27 cellular contexts compared by ENCODE assay signal in genomic region chr13:113603116-113603710, GRCh38. TPM values are rescaled to one million over a fixed set of nuclear protein-coding genes. Genes with fewer than 3 reads are reported as not detected.
"Had no signal": no experiment of that assay in that cellular context is flagged by ENCODE, and none has a peak within 500 bp of the region (broad histone marks: within the 10 kb centered on the region; RNA-seq: fewer than 3 reads in every experiment).

No MANE protein-coding gene starts in this region.

- H3K9me3 Mint-ChIP-seq: activated CD4-positive, alpha-beta T cell treated with anti-CD3 and anti-CD28 coated beads, Interleukin-2, amount 10 ng/mL, durations not matched to agents 7 days and 5 days; activated naive CD4-positive, alpha-beta T cell treated with anti-CD3 and anti-CD28 coated beads for 36 hours; stimulated activated memory B cell treated with anti-CD40 and anti-IgM and Interleukin-4, amounts not matched to agents 10 μg/mL and 1 μg/mL and 100 μg/mL, for 72 hours; T-helper 2 cell treated with Interferon-gamma antibody and Interleukin-4, amounts not matched to agents 5 μg/mL and 100 μg/mL, for 36 hours had no signal

- H3K36me3 ChIP-seq: uterus had no signal

- H3K27ac Mint-ChIP-seq: activated CD4-positive, alpha-beta T cell treated with anti-CD3 and anti-CD28 coated beads, Interleukin-2, amount 10 ng/mL, durations not matched to agents 7 days and 5 days; activated CD8-positive, alpha-beta T cell treated with anti-CD3 and anti-CD28 coated beads, Interleukin-2, amount 10 ng/mL, durations not matched to agents 7 days and 5 days; activated naive CD4-positive, alpha-beta T cell treated with anti-CD3 and anti-CD28 coated beads for 36 hours; activated naive CD8-positive, alpha-beta T cell treated with anti-CD3 and anti-CD28 coated beads, Interleukin-2, amount 10 ng/mL, durations not matched to agents 7 days and 5 days; stimulated activated memory B cell treated with anti-CD40 and anti-IgM and Interleukin-4, amounts not matched to agents 10 μg/mL and 1 μg/mL and 100 μg/mL, for 72 hours; T-helper 2 cell treated with Interferon-gamma antibody and Interleukin-4, amounts not matched to agents 5 μg/mL and 100 μg/mL, for 36 hours had no signal

- H3K27me3 Mint-ChIP-seq: activated CD4-positive, alpha-beta T cell treated with anti-CD3 and anti-CD28 coated beads, Interleukin-2, amount 10 ng/mL, durations not matched to agents 7 days and 5 days; activated naive CD8-positive, alpha-beta T cell treated with anti-CD3 and anti-CD28 coated beads, Interleukin-2, amount 10 ng/mL, durations not matched to agents 7 days and 5 days; stimulated activated memory B cell treated with anti-CD40 and anti-IgM and Interleukin-4, amounts not matched to agents 10 μg/mL and 1 μg/mL and 100 μg/mL, for 72 hours had no signal

- ATAC-seq: activated CD8-positive, alpha-beta T cell treated with anti-CD3 and anti-CD28 coated beads, Interleukin-2, amount 10 ng/mL, durations not matched to agents 7 days and 5 days; foreskin keratinocyte; left ventricle myocardium superior; mucosa of descending colon; sciatic nerve had no signal

- H3K27ac ChIP-seq: foreskin keratinocyte, testis, uterus, VCaP had no signal

- H3K9me3 ChIP-seq: mucosa of descending colon, testis, uterus had no signal

- H3K4me3 Mint-ChIP-seq: activated CD4-positive, alpha-beta T cell treated with anti-CD3 and anti-CD28 coated beads, Interleukin-2, amount 10 ng/mL, durations not matched to agents 7 days and 5 days; activated CD8-positive, alpha-beta T cell treated with anti-CD3 and anti-CD28 coated beads, Interleukin-2, amount 10 ng/mL, durations not matched to agents 7 days and 5 days; activated naive CD4-positive, alpha-beta T cell treated with anti-CD3 and anti-CD28 coated beads for 36 hours; activated naive CD8-positive, alpha-beta T cell treated with anti-CD3 and anti-CD28 coated beads, Interleukin-2, amount 10 ng/mL, durations not matched to agents 7 days and 5 days; stimulated activated memory B cell treated with anti-CD40 and anti-IgM and Interleukin-4, amounts not matched to agents 10 μg/mL and 1 μg/mL and 100 μg/mL, for 72 hours; T-helper 2 cell treated with Interferon-gamma antibody and Interleukin-4, amounts not matched to agents 5 μg/mL and 100 μg/mL, for 36 hours had no signal

- H3K4me3 ChIP-seq: mucosa of descending colon, testis, uterus had no signal

- H3K4me1 ChIP-seq: foreskin keratinocyte, uterus had no signal

- DNase-seq: activated CD4-positive, alpha-beta T cell treated with anti-CD3 and anti-CD28 coated beads, Interleukin-2, amount 10 ng/mL, durations not matched to agents 7 days and 5 days; activated CD4-positive, CD25-positive, alpha-beta regulatory T cell treated with anti-CD3 and anti-CD28 coated beads, Interleukin-2, amount 50 U/mL, for 72 hours; activated CD8-positive, alpha-beta T cell treated with anti-CD3 and anti-CD28 coated beads, Interleukin-2, amount 10 ng/mL, durations not matched to agents 7 days and 5 days; activated effector memory CD4-positive, alpha-beta T cell treated with Interleukin-2 at 50 U/mL for 16 hours; activated naive CD4-positive, alpha-beta T cell treated with anti-CD3 and anti-CD28 coated beads for 36 hours; activated naive CD8-positive, alpha-beta T cell treated with anti-CD3 and anti-CD28 coated beads, Interleukin-2, amount 10 ng/mL, durations not matched to agents 7 days and 5 days; amniotic stem cell; cerebellar nuclear complex; cortex of kidney; foreskin keratinocyte; hypothalamus; left ventricle myocardium superior; occipital lobe; small intestine; stimulated activated CD4-positive, alpha-beta T cell treated with anti-CD3 and anti-CD28 coated beads, Interleukin-2, amount 100 ng/mL, for 24 hours; SW 1271; testis; trophoblast cell; uterus had no signal

- H3K27me3 ChIP-seq: foreskin keratinocyte, testis, uterus had no signal

RNA-seq across cellular contexts. Expression of gene ATP4B, which starts 54.8 kb away (rescaled TPM):
- total RNA-seq: activated CD4-positive, alpha-beta T cell treated with anti-CD3 and anti-CD28 coated beads, Interleukin-2, amount 10 ng/mL, durations not matched to agents 7 days and 5 days; activated CD8-positive, alpha-beta T cell treated with anti-CD3 and anti-CD28 coated beads, Interleukin-2, amount 10 ng/mL, durations not matched to agents 7 days and 5 days; activated naive CD4-positive, alpha-beta T cell treated with anti-CD3 and anti-CD28 coated beads for 36 hours; activated naive CD8-positive, alpha-beta T cell treated with anti-CD3 and anti-CD28 coated beads, Interleukin-2, amount 10 ng/mL, durations not matched to agents 7 days and 5 days; bronchial epithelial cell; foreskin keratinocyte; left ventricle myocardium superior; occipital lobe; renal cortical epithelial cell; sciatic nerve; testis had no signal
- polyA plus RNA-seq: foreskin keratinocyte, neural cell had no signal
